10 cellular contexts compared by ENCODE assay signal in the genomic region with DNA sequence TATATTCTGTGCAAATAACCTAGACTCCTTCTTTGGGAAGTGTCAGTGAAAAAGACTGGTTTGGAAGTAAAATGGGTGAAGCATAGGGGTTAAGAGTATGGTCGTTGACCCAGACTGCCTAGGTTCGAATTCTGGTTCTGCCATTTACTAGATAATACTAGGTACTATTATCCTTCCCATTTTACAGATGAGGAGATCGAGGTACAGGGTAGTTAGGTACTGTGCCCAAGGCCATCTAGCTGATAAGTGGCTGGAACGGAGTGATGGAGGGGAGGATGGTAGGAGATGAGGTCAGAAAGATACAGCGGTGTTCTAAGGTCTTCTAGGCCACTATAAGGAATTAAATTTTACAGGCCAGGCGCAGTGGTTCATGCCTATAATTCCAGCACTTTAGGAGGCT. TPM values are rescaled to one million over a fixed set of nuclear protein-coding genes. Genes with fewer than 3 reads are reported as not detected.
"Had no signal": no experiment of that assay in that cellular context is flagged by ENCODE, and none has a peak within 500 bp of the region (broad histone marks: within the 10 kb centered on the region; RNA-seq: fewer than 3 reads in every experiment).

No MANE protein-coding gene starts in this region.

- H3K4me2 ChIP-seq: KMS-11 had no signal

- FAIRE-seq: HepG2, HTR-8/SVneo had no signal

- H3K27ac ChIP-seq: HL-60, KMS-11 had no signal

- DNase-seq: IMR-90, KBM-7, KG1 had no signal

- H3K9ac ChIP-seq: KMS-11 had no signal

- ATAC-seq: HepG2 had no signal

RNA-seq across cellular contexts. Expression of a gene that starts 11.1 kb away (rescaled TPM):
- total RNA-seq: HT-29, HT1080, IMR-90 had no signal
- polyA plus RNA-seq: IgD-negative memory B cell, IMR-90 had no signal

RNA-seq across cellular contexts. Expression of a gene that starts 13.8 kb away (rescaled TPM):
- total RNA-seq: HT-29, HT1080, IMR-90 had no signal
- polyA plus RNA-seq: HepG2, IgD-negative memory B cell, IMR-90 had no signal

RNA-seq across cellular contexts. Expression of a gene that starts 53.7 kb away (rescaled TPM):
- total RNA-seq: HT-29, HT1080, IMR-90 had no signal
- polyA plus RNA-seq: IgD-negative memory B cell, IMR-90 had no signal
